In the genomic region with DNA sequence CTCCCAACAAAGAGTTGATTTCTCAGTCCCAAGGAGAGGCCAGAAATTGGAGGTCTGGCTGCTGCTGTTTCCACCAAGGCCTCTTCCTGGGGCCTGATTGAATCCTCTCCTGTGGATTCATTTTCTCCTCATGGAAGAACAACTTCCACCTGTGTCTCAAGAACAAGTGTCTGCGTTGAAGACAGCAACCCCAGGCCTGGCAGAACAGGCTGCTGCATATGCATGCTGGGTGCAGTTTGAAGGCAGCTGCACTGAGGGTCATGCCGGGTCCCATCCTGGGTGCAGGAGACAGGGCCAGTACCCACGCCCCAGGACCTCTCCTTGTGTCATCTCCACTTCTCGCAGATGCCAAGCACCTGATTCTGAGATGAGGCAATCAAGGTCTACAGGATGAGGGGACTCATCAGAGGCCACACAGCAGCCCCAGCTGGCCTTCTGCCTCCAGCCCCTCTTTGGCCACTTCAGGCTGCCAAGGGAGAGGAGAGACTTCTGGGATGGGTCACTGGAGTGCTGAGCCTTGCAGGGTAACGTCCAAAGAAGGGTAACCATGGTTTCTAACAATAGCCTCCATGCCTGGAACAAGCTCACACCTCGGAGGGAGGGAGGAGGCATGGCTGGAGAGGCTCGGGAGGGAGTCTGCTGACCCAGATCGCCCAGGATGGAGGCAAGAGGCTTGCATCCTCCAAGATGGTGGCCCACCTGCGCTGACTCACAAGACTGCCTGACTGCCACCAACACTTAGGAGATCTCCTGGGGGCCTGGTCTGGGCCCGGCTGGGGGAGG, we compare ENCODE assay signal across 28 cellular contexts. TPM values are rescaled to one million over a fixed set of nuclear protein-coding genes. Genes with fewer than 3 reads are reported as not detected.
"Had no signal": no experiment of that assay in that cellular context is flagged by ENCODE, and none has a peak within 500 bp of the region (broad histone marks: within the 10 kb centered on the region; RNA-seq: fewer than 3 reads in every experiment).

No MANE protein-coding gene starts in this region.

- DNase-seq: activated CD4-positive, alpha-beta memory T cell treated with anti-CD3 and anti-CD28 coated beads for 36 hours; activated CD4-positive, alpha-beta T cell treated with anti-CD3 and anti-CD28 coated beads for 36 hours; activated CD4-positive, alpha-beta T cell treated with anti-CD3 and anti-CD28 coated beads, Interleukin-2, amount 10 ng/mL, durations not matched to agents 24 days and 14 days; activated CD4-positive, CD25-positive, alpha-beta regulatory T cell; activated CD4-positive, CD25-positive, alpha-beta regulatory T cell treated with anti-CD3 and anti-CD28 coated beads, Interleukin-2, amount 50 U/mL, for 72 hours; activated CD8-positive, alpha-beta memory T cell treated with anti-CD3 and anti-CD28 coated beads, Interleukin-2, amount 50 U/mL, for 48 hours; activated gamma-delta T cell; activated naive CD4-positive, alpha-beta T cell; activated naive CD4-positive, alpha-beta T cell treated with anti-CD3 and anti-CD28 coated beads, Interleukin-2, amount 10 ng/mL, durations not matched to agents 7 days and 5 days; activated naive CD8-positive, alpha-beta T cell treated with anti-CD3 and anti-CD28 coated beads, Interleukin-2, amount 10 ng/mL, durations not matched to agents 7 days and 5 days; activated T-cell treated with anti-CD3 and anti-CD28 coated beads for 4 hours; activated T-cell treated with anti-CD3 and anti-CD28 coated beads, Interleukin-2, amount 50 U/mL, for 24 hours; activated T-cell treated with anti-CD3 and anti-CD28 coated beads, Interleukin-2, amount 50 U/mL, for 72 hours; caudate nucleus; cortex of kidney; dermis blood vessel endothelial cell; effector CD4-positive, alpha-beta T cell; effector memory CD8-positive, alpha-beta T cell; erythroblast; foreskin keratinocyte; gastrocnemius medialis; glutamatergic neuron; T-helper 2 cell had no signal

- H3K4me3 ChIP-seq: ascending aorta, breast epithelium, esophagus muscularis mucosa, gastrocnemius medialis had no signal

- H3K9me3 ChIP-seq: ascending aorta, breast epithelium, gastrocnemius medialis had no signal

- H3K4me1 ChIP-seq: ascending aorta, breast epithelium, foreskin keratinocyte, gastrocnemius medialis had no signal

- H3K27ac ChIP-seq: ascending aorta, breast epithelium, esophagus muscularis mucosa, foreskin keratinocyte, gastrocnemius medialis had no signal

- H3K36me3 ChIP-seq: ascending aorta, breast epithelium, esophagus muscularis mucosa, gastrocnemius medialis had no signal

- ATAC-seq: activated CD4-positive, alpha-beta T cell treated with anti-CD3 and anti-CD28 coated beads for 36 hours; activated naive CD4-positive, alpha-beta T cell treated with anti-CD3 and anti-CD28 coated beads, Interleukin-2, amount 50 U/mL, for 72 hours; activated T-cell treated with anti-CD3 and anti-CD28 coated beads, Interleukin-2, amount 50 U/mL, for 72 hours; effector memory CD8-positive, alpha-beta T cell; foreskin keratinocyte; gastrocnemius medialis had no signal

- H3K27me3 ChIP-seq: ascending aorta, breast epithelium had no signal

RNA-seq across cellular contexts. Expression of gene HCN4, which starts 30.0 kb away (rescaled TPM):
- total RNA-seq: activated CD4-positive, alpha-beta memory T cell treated with anti-CD3 and anti-CD28 coated beads for 36 hours; activated CD4-positive, alpha-beta T cell treated with anti-CD3 and anti-CD28 coated beads for 36 hours; activated CD4-positive, alpha-beta T cell treated with anti-CD3 and anti-CD28 coated beads, Interleukin-2, amount 10 ng/mL, durations not matched to agents 24 days and 14 days; activated naive CD8-positive, alpha-beta T cell treated with anti-CD3 and anti-CD28 coated beads, Interleukin-2, amount 10 ng/mL, durations not matched to agents 7 days and 5 days; activated T-cell treated with anti-CD3 and anti-CD28 coated beads, Interleukin-2, amount 50 U/mL, for 72 hours; ascending aorta; breast epithelium; dermis blood vessel endothelial cell; gastrocnemius medialis; T-helper 1 cell treated with Interleukin-12 subunit alpha and Interleukin-12 subunit beta and Interleukin-4 antibody, amounts not matched to agents 30 ng/mL and 1 ng/mL, for 36 hours had no signal
- polyA plus RNA-seq: foreskin keratinocyte had no signal
